24 cellular contexts compared by ENCODE assay signal in genomic region chr19:18712981-18713380, GRCh38. TPM values are rescaled to one million over a fixed set of nuclear protein-coding genes. Genes with fewer than 3 reads are reported as not detected.
DNase-seq lines count a peak whose midpoint lies in the region; ATAC-seq, FAIRE-seq and TF ChIP-seq lines count a peak whose summit lies in the region.
"Had no signal": no experiment of that assay in that cellular context is flagged by ENCODE, and none has a peak within 500 bp of the region (broad histone marks: within the 10 kb centered on the region; RNA-seq: fewer than 3 reads in every experiment).

No MANE protein-coding gene starts in this region.

- CTCF ChIA-PET in HepG2 (lab: Yijun Ruan, JAX; ENCODE audit: low intra/inter-chr PET ratio, low total read pairs): no interaction called here

- H3K4me2 ChIP-seq in HepG2 (ENCODE audit: low read depth, low read length): peak overlapping the region; percentile 66

- POLR2A ChIA-PET in HepG2 (lab: Yijun Ruan, JAX): interaction anchor here (0.6 to 1.3 kb wide), 5 partner anchors 17 to 147 kb away, joined by 3 to 6 read pairs (median 3); no protein-coding TSS in a partner anchor

- H3K36me3 ChIP-seq in HepG2 (replicated peaks in 1 of 2; ENCODE audit: control insufficient read depth in 1 of 2, insufficient read depth in 2 of 2, low read length in 2 of 2): no peaks in the 10 kb centered on the region
- no peaks in the 10 kb centered on the region for H3K36me3 ChIP-seq in right lobe of liver
- H3K36me3 ChIP-seq in small intestine (ENCODE audit: control insufficient read depth in 2 of 2, insufficient read depth in 2 of 2, low read length in 2 of 2): no peaks in the 10 kb centered on the region
- H3K36me3 ChIP-seq: HAP-1, heart left ventricle, Peyer's patch, sigmoid colon, SJCRH30 had no signal

- WGBS in HepG2 (ENCODE audit: low lambda C conversion rate): 59% methylated on average over 5 of the region's 5 CpGs
- 89% methylated on average over 5 of the region's 5 CpGs for WGBS in right lobe of liver (ENCODE audit: insufficient coverage, low coverage, low lambda C conversion rate, missing lambda C conversion rate)
- 74 to 83% (median 80%) methylated on average over 5 of the region's 5 CpGs for WGBS in small intestine, 3 donors

- TF ChIP-seq CTCF in HepG2 (CRISPR knock-in tag; IDR thresholded peaks at IDR 0.05) (no peak), right lobe of liver (IDR thresholded peaks at IDR 0.05) (no peak), fibroblast of mammary gland (conservative IDR thresholded peaks at IDR 0.05; ENCODE audit: control insufficient read depth, insufficient read depth, low read depth, low read length) (no peak)

- peaks cover 56% of the 10 kb centered on the region for H3K4me1 ChIP-seq in HepG2 (ENCODE audit: insufficient read depth, low read length)
- no peaks in the 10 kb centered on the region for H3K4me1 ChIP-seq in right lobe of liver
- H3K4me1 ChIP-seq in small intestine (ENCODE audit: control insufficient read depth in 2 of 2, insufficient read depth in 1 of 2, low read depth in 1 of 2, low read length in 1 of 2): no peaks in the 10 kb centered on the region
- H3K4me1 ChIP-seq: HAP-1, Peyer's patch, SJCRH30 had no signal

- FAIRE-seq in HepG2 (lab: Jason Lieb, UNC): no peak
- no peak for FAIRE-seq in small intestine (lab: Jason Lieb, UNC)
- FAIRE-seq: TTC549 had no signal

- no peak for TF ChIP-seq POLR2A in HepG2 (IDR thresholded peaks at IDR 0.05; ENCODE audit: insufficient read depth in 1 of 2, low read depth in 2 of 2, low read length in 2 of 2)
- no peak for TF ChIP-seq POLR2A in right lobe of liver (IDR thresholded peaks at IDR 0.05)

- no peaks in the 10 kb centered on the region for H4K20me1 ChIP-seq in HepG2 (ENCODE audit: insufficient read depth, low read length)

- H3K9ac ChIP-seq in HepG2 (ENCODE audit: insufficient read depth, low read depth, low read length): peak overlapping the region; percentile 36

- BruUV-seq in HepG2 (replicated peaks; lab: Mats Ljungman, UMichigan): no TSS peak

- peaks cover 9% of the 10 kb centered on the region for H3K79me2 ChIP-seq in HepG2 (ENCODE audit: insufficient read depth, low read length)

- H3K4me3 ChIP-seq in HepG2 (replicated peaks in 1 of 3; ENCODE audit: insufficient read depth in 1 of 3, low read depth in 2 of 3, low read length in 3 of 3) (peak overlapping the region in 1 of 3 experiments; percentile 34; a peak in 2 of 6 replicates), right lobe of liver (no peak overlapping the region), fibroblast of mammary gland (ENCODE audit: control insufficient read depth, low read depth, low read length) (no peak overlapping the region), small intestine (ENCODE audit: low read depth in 1 of 2, low read length in 2 of 2) (no peak overlapping the region)
- H3K4me3 ChIP-seq: HAP-1, heart left ventricle, Peyer's patch, sigmoid colon, SJCRH30 had no signal

- in situ Hi-C loops in HepG2 (cut with HindIII; ENCODE audit: extremely low pct_ligation_motif_present, low pct_unique_long_range_greater_than_20kb): no loop called here

- no peaks in the 10 kb centered on the region for H3K27me3 ChIP-seq in HepG2 (ENCODE audit: control insufficient read depth in 1 of 2, insufficient read depth in 2 of 2, low read length in 2 of 2)
- H3K27me3 ChIP-seq in right lobe of liver: no peaks in the 10 kb centered on the region
- H3K27me3 ChIP-seq in small intestine (ENCODE audit: control insufficient read depth in 2 of 2, insufficient read depth in 2 of 2, low read length in 2 of 2): no peaks in the 10 kb centered on the region
- H3K27me3 ChIP-seq: heart left ventricle, Peyer's patch, sigmoid colon, SJCRH30 had no signal

- ATAC-seq in HepG2: no peak; the same call in 1 of the 3 replicates
- no peak for ATAC-seq in right lobe of liver
- peak; percentile 29 for ATAC-seq in left lobe of liver
- ATAC-seq in GM18511 (IDR thresholded peaks at IDR 0.05; ENCODE audit: unreplicated experiment): no peak
- ATAC-seq: left colon had no signal

- no peak for TF ChIP-seq EP300 in HepG2 (IDR thresholded peaks at IDR 0.05; ENCODE audit: low read depth in 2 of 2, low read length in 2 of 2)
- TF ChIP-seq EP300 in HepG2 (CRISPR knock-in tag; IDR thresholded peaks at IDR 0.05; ENCODE audit: borderline replicate concordance): no peak

- H2AFZ ChIP-seq in HepG2 (ENCODE audit: low read length): no peak overlapping the region

- H3K9me3 ChIP-seq in HepG2 (ENCODE audit: low read length) (no peaks in the 10 kb centered on the region), right lobe of liver (no peaks in the 10 kb centered on the region), small intestine (ENCODE audit: control insufficient read depth, low read depth) (no peaks in the 10 kb centered on the region)
- H3K9me3 ChIP-seq: HAP-1, heart left ventricle, Peyer's patch, sigmoid colon, SJCRH30 had no signal

- H3K27ac ChIP-seq in HepG2 (ENCODE audit: extremely low read length, insufficient read depth, low read length): peak overlapping the region; percentile 61
- H3K27ac ChIP-seq in right lobe of liver: no peak overlapping the region
- no peak overlapping the region for H3K27ac ChIP-seq in small intestine (ENCODE audit: low read depth in 1 of 2, low read length in 1 of 2)
- H3K27ac ChIP-seq: heart left ventricle, Peyer's patch, sigmoid colon, SJCRH30 had no signal

- intact Hi-C loops in HepG2 (cut with micrococcal nuclease; ENCODE audit: unreplicated experiment): no loop called here
- intact Hi-C loops in right lobe of liver (cut with DNase I): no loop called here
- intact Hi-C loops in head of caudate nucleus (cut with DNase I): no loop called here

- DNase-seq in HepG2 (ENCODE audit: low spot score) (no peak), right lobe of liver (no peak), fibroblast of mammary gland (ENCODE audit: low read depth) (peak; percentile 25), left lobe of liver (ENCODE audit: low spot score) (no peak), head of caudate nucleus (no peak), NOMO-1 treated with DMSO at 0.1 percent for 48 hours (lab: John Stamatoyannopoulos, UW; ENCODE audit: unreplicated experiment) (no peak), small intestine (no peak)
- DNase-seq: activated naive CD4-positive, alpha-beta T cell treated with anti-CD3 and anti-CD28 coated beads for 36 hours; activated T-cell treated with anti-CD3 and anti-CD28 coated beads, Interleukin-2, amount 50 U/mL, for 1 hour; DMS79; heart left ventricle; Karpas-422; left colon; midbrain; NCI-H1694; NCI-H2171; NCI-H524 treated with DMSO at 0.1 percent for 48 hours; Peyer's patch; posterior cingulate gyrus; sigmoid colon; SJCRH30 had no signal

- TF ChIP-seq RAD21 in HepG2 (CRISPR knock-in tag; IDR thresholded peaks at IDR 0.05): no peak

TF ChIP-seq in HepG2, 621 proteins besides CTCF, POLR2A, EP300 and RAD21:
- TF ChIP-seq ZNF564 (CRISPR knock-in tag; IDR thresholded peaks at IDR 0.05) (0 out of 2 replicates have a peak, but pooled peaks have one; percentile 0), SAP130 (CRISPR knock-in tag; IDR thresholded peaks at IDR 0.05; ENCODE audit: low read depth) (peak; percentile 1; the same call in 1 of the 2 replicates), ZNF451 (CRISPR knock-in tag; IDR thresholded peaks at IDR 0.05) (0 out of 2 replicates have a peak, but pooled peaks have one; percentile 11), ESRRA (CRISPR knock-in tag; IDR thresholded peaks at IDR 0.05; ENCODE audit: low read depth) (0 out of 2 replicates have a peak, but pooled peaks have one; percentile 7), ZIK1 (CRISPR knock-in tag; IDR thresholded peaks at IDR 0.05; ENCODE audit: borderline replicate concordance, low read depth) (0 out of 2 replicates have a peak, but pooled peaks have one; percentile 21), HCFC1 (IDR thresholded peaks at IDR 0.05; ENCODE audit: low read depth, low read length) (no peak), ZNF644 (CRISPR knock-in tag; IDR thresholded peaks at IDR 0.05; ENCODE audit: low read depth) (no peak), ZSCAN21 (CRISPR knock-in tag; IDR thresholded peaks at IDR 0.05; ENCODE audit: borderline replicate concordance) (peak; percentile 7; the same call in 1 of the 2 replicates), DPF2 (CRISPR knock-in tag; IDR thresholded peaks at IDR 0.05; ENCODE audit: borderline replicate concordance, low read depth) (peak; percentile 7; the same call in 1 of the 2 replicates), ATM (IDR thresholded peaks at IDR 0.05; ENCODE audit: borderline replicate concordance) (no peak), ZNF12 (CRISPR knock-in tag; IDR thresholded peaks at IDR 0.05) (0 out of 2 replicates have a peak, but pooled peaks have one; percentile 71)

RNA-seq across cellular contexts. Expression of gene CRTC1, which starts 29.5 kb away (rescaled TPM):
- total RNA-seq in HepG2 (2016; rRNA removed; fragmentation: Illumina TruSeq; extraction: Trizol) (1.3 and 2.0 TPM in 2 replicates), right lobe of liver (1 to 10 TPM; 1.7 to 7.2 (median 4.9) TPM), left lobe of liver (6.2 TPM)
- total RNA-seq in HepG2 (2016; cell fraction: cytosol; rRNA removed; fragmentation: Illumina TruSeq; extraction: Trizol; ENCODE audit: low read depth): 1.1 and 1.4 TPM in 2 replicates
- 1.7 and 2.3 TPM in 2 replicates for total RNA-seq in HepG2 (2016; cell fraction: insoluble cytoplasmic fraction; rRNA removed; fragmentation: Illumina TruSeq; extraction: Trizol)
- 2.2 TPM in 2 replicates for total RNA-seq in HepG2 (2016; cell fraction: membrane; rRNA removed; fragmentation: Illumina TruSeq; extraction: Trizol)
- total RNA-seq in HepG2 (2016; cell fraction: nucleus; rRNA removed; fragmentation: Illumina TruSeq; extraction: Trizol): 3.1 and 3.5 TPM in 2 replicates
- polyA plus RNA-seq in HepG2 (2011; rRNA removed) (2.7 and 3.2 TPM in 2 replicates), small intestine (1 to 10 TPM; 5.8 to 7.3 (median 6.2) TPM)
- 0.50 and 0.95 TPM in 2 replicates for polyA plus RNA-seq in HepG2 (2011; cell fraction: cytosol; rRNA removed)
- 31.6 and 41.4 TPM in 2 replicates for polyA plus RNA-seq in HepG2 (2011; cell fraction: nucleus; rRNA removed)
- polyA plus RNA-seq in HepG2 (2012): 6.5 and 6.6 TPM in 2 replicates
- 2.6 and 2.8 TPM in 2 replicates for polyA plus RNA-seq in HepG2 (2016; cell fraction: cytosol; fragmentation: Illumina TruSeq; extraction: Trizol; ENCODE audit: low read depth)
- polyA plus RNA-seq in HepG2 (2016; cell fraction: insoluble cytoplasmic fraction; fragmentation: Illumina TruSeq; extraction: Trizol; ENCODE audit: low read depth): 5.0 and 6.1 TPM in 2 replicates
- polyA plus RNA-seq in HepG2 (2016; cell fraction: membrane; fragmentation: Illumina TruSeq; extraction: Trizol; ENCODE audit: low read depth): 4.2 TPM in 2 replicates
- 17.9 and 20.5 TPM in 2 replicates for polyA plus RNA-seq in HepG2 (2016; cell fraction: nucleus; fragmentation: Illumina TruSeq; extraction: Trizol; ENCODE audit: insufficient read depth, low read depth)
- 1.4 and 2.3 TPM in 2 replicates for polyA minus RNA-seq in HepG2 (2011; rRNA and poly(A)+ RNA removed; ENCODE audit: low replicate concordance)
- 2.1 and 2.7 TPM in 2 replicates for polyA minus RNA-seq in HepG2 (2011; cell fraction: cytosol; rRNA and poly(A)+ RNA removed)
- 5.2 and 5.5 TPM in 2 replicates for polyA minus RNA-seq in HepG2 (2011; cell fraction: nucleus; rRNA and poly(A)+ RNA removed)
